ENCODE assay signal across 8 cellular contexts in genomic region chr6:31805939-31806469, GRCh38. TPM values are rescaled to one million over a fixed set of nuclear protein-coding genes. Genes with fewer than 3 reads are reported as not detected.
DNase-seq lines count a peak whose midpoint lies in the region; ATAC-seq lines count a peak whose summit lies in the region.

No MANE protein-coding gene starts in this region.

- H3K27me3 Mint-ChIP-seq in activated T-helper 1 cell treated with anti-CD3 and anti-CD28 coated beads, Interleukin-12 subunit alpha, Interleukin-12 subunit beta, Interleukin-2, Interleukin-4 antibody, amounts not matched to agents 30 ng/mL and 10 ng/mL and 1 ng/mL, durations not matched to agents 14 hours and 24 hours and 36 hours (ENCODE audit: insufficient read depth) = no peaks in the 10 kb centered on the region

- no peak for DNase-seq in activated T-helper 1 cell treated with anti-CD3 and anti-CD28 coated beads, Interleukin-12 subunit alpha, Interleukin-12 subunit beta, Interleukin-2, Interleukin-4 antibody, amounts not matched to agents 30 ng/mL and 10 ng/mL and 1 ng/mL, durations not matched to agents 14 hours and 24 hours and 36 hours (ENCODE audit: low spot score)
- DNase-seq in stimulated activated naive CD8-positive, alpha-beta T cell treated with anti-CD3 and anti-CD28 coated beads, Interleukin-15, Interleukin-2, amounts not matched to agents 100 U/mL and 50 U/mL, for 24 hours = no peak
- DNase-seq in T-helper 9 cell (no peak), NCI-H82 treated with DMSO at 0.1 percent for 48 hours (lab: John Stamatoyannopoulos, UW; ENCODE audit: unreplicated experiment) (no peak)
- no peak for DNase-seq in activated CD4-positive, alpha-beta T cell treated with anti-CD3 and anti-CD28 coated beads for 48 hours

- peak overlapping the region; percentile 94 for H3K4me3 Mint-ChIP-seq in activated T-helper 1 cell treated with anti-CD3 and anti-CD28 coated beads, Interleukin-12 subunit alpha, Interleukin-12 subunit beta, Interleukin-2, Interleukin-4 antibody, amounts not matched to agents 30 ng/mL and 10 ng/mL and 1 ng/mL, durations not matched to agents 14 hours and 24 hours and 36 hours

- peak overlapping the region; percentile 89 for H2AFZ ChIP-seq in ACC112 (ENCODE audit: low read length, unreplicated experiment)

- H3K4me1 Mint-ChIP-seq in activated T-helper 1 cell treated with anti-CD3 and anti-CD28 coated beads, Interleukin-12 subunit alpha, Interleukin-12 subunit beta, Interleukin-2, Interleukin-4 antibody, amounts not matched to agents 30 ng/mL and 10 ng/mL and 1 ng/mL, durations not matched to agents 14 hours and 24 hours and 36 hours (ENCODE audit: low read depth) = peaks cover 20% of the 10 kb centered on the region

- intact Hi-C loops in activated T-helper 1 cell treated with anti-CD3 and anti-CD28 coated beads, Interleukin-12 subunit alpha, Interleukin-12 subunit beta, Interleukin-2, Interleukin-4 antibody, amounts not matched to agents 30 ng/mL and 10 ng/mL and 1 ng/mL, durations not matched to agents 14 hours and 24 hours and 36 hours (cut with micrococcal nuclease) = loop anchor here (1.0 kb wide), 3 partner anchors 10 to 141 kb away; partner anchors contain the start of gene CLIC1

- ATAC-seq in HG02610 (IDR thresholded peaks at IDR 0.05; ENCODE audit: unreplicated experiment) = peak; percentile 12
- ATAC-seq in stimulated activated naive CD8-positive, alpha-beta T cell treated with anti-CD3 and anti-CD28 coated beads, Interleukin-15, Interleukin-2, amounts not matched to agents 100 U/mL and 50 U/mL, for 24 hours = peak; percentile 12

- H3K4me3 ChIP-seq in ACC112 (ENCODE audit: low read depth, low read length) (peak overlapping the region; percentile 89), iPS-11a (ENCODE audit: low read depth, low read length) (peak overlapping the region; percentile 70)

- H3K4me1 ChIP-seq in ACC112 (ENCODE audit: control insufficient read depth, insufficient read depth, low read length, unreplicated experiment) = peaks cover 9% of the 10 kb centered on the region

- no peaks in the 10 kb centered on the region for H3K27me3 ChIP-seq in ACC112 (ENCODE audit: insufficient read depth, low read length)

- H3K36me3 ChIP-seq in ACC112 (ENCODE audit: insufficient read depth, low read length) = no peaks in the 10 kb centered on the region

- peak overlapping the region; percentile 71 for H3K27ac ChIP-seq in ACC112 (ENCODE audit: low read depth, low read length)

- H3K9me3 Mint-ChIP-seq in activated T-helper 1 cell treated with anti-CD3 and anti-CD28 coated beads, Interleukin-12 subunit alpha, Interleukin-12 subunit beta, Interleukin-2, Interleukin-4 antibody, amounts not matched to agents 30 ng/mL and 10 ng/mL and 1 ng/mL, durations not matched to agents 14 hours and 24 hours and 36 hours = no peaks in the 10 kb centered on the region

- H3K79me2 ChIP-seq in ACC112 (ENCODE audit: control insufficient read depth, insufficient read depth, low read length, unreplicated experiment) = peaks cover 20% of the 10 kb centered on the region

- H3K36me3 Mint-ChIP-seq in activated T-helper 1 cell treated with anti-CD3 and anti-CD28 coated beads, Interleukin-12 subunit alpha, Interleukin-12 subunit beta, Interleukin-2, Interleukin-4 antibody, amounts not matched to agents 30 ng/mL and 10 ng/mL and 1 ng/mL, durations not matched to agents 14 hours and 24 hours and 36 hours (ENCODE audit: low read depth) = peaks cover 24% of the 10 kb centered on the region

- peak overlapping the region; percentile 90 for H3K27ac Mint-ChIP-seq in activated T-helper 1 cell treated with anti-CD3 and anti-CD28 coated beads, Interleukin-12 subunit alpha, Interleukin-12 subunit beta, Interleukin-2, Interleukin-4 antibody, amounts not matched to agents 30 ng/mL and 10 ng/mL and 1 ng/mL, durations not matched to agents 14 hours and 24 hours and 36 hours

RNA-seq across cellular contexts. Expression of gene LSM2, which starts 0.8 kb away (rescaled TPM):
- total RNA-seq in activated T-helper 1 cell treated with anti-CD3 and anti-CD28 coated beads, Interleukin-12 subunit alpha, Interleukin-12 subunit beta, Interleukin-2, Interleukin-4 antibody, amounts not matched to agents 30 ng/mL and 10 ng/mL and 1 ng/mL, durations not matched to agents 14 hours and 24 hours and 36 hours = 136 and 137 TPM in 2 replicates

RNA-seq across cellular contexts. Expression of gene HSPA1L, which starts 9.1 kb away (rescaled TPM):
- 2.2 and 2.9 TPM in 2 replicates for total RNA-seq in activated T-helper 1 cell treated with anti-CD3 and anti-CD28 coated beads, Interleukin-12 subunit alpha, Interleukin-12 subunit beta, Interleukin-2, Interleukin-4 antibody, amounts not matched to agents 30 ng/mL and 10 ng/mL and 1 ng/mL, durations not matched to agents 14 hours and 24 hours and 36 hours

RNA-seq across cellular contexts. Expression of gene HSPA1A, which starts 9.3 kb away (rescaled TPM):
- 173 and 175 TPM in 2 replicates for total RNA-seq in activated T-helper 1 cell treated with anti-CD3 and anti-CD28 coated beads, Interleukin-12 subunit alpha, Interleukin-12 subunit beta, Interleukin-2, Interleukin-4 antibody, amounts not matched to agents 30 ng/mL and 10 ng/mL and 1 ng/mL, durations not matched to agents 14 hours and 24 hours and 36 hours

RNA-seq across cellular contexts. Expression of gene VARS1, which starts 10.5 kb away (rescaled TPM):
- 150 and 161 TPM in 2 replicates for total RNA-seq in activated T-helper 1 cell treated with anti-CD3 and anti-CD28 coated beads, Interleukin-12 subunit alpha, Interleukin-12 subunit beta, Interleukin-2, Interleukin-4 antibody, amounts not matched to agents 30 ng/mL and 10 ng/mL and 1 ng/mL, durations not matched to agents 14 hours and 24 hours and 36 hours

RNA-seq across cellular contexts. Expression of gene HSPA1B, which starts 21.5 kb away (rescaled TPM):
- total RNA-seq in activated T-helper 1 cell treated with anti-CD3 and anti-CD28 coated beads, Interleukin-12 subunit alpha, Interleukin-12 subunit beta, Interleukin-2, Interleukin-4 antibody, amounts not matched to agents 30 ng/mL and 10 ng/mL and 1 ng/mL, durations not matched to agents 14 hours and 24 hours and 36 hours = 152 and 155 TPM in 2 replicates
